In genomic region chr7:129522088-129522970, GRCh38 we compare ENCODE assay signal across 1 cellular context.
TF ChIP-seq lines count a peak whose summit lies in the region.

No MANE protein-coding gene starts in this region.

TF ChIP-seq in WTC11, 78 proteins besides CTCF, POLR2A, EP300 and RAD21 (continued from another document):
- TF ChIP-seq ATF3 (CRISPR knock-in tag; conservative IDR thresholded peaks at IDR 0.05) (no peak), MXD4 (CRISPR knock-in tag; IDR thresholded peaks at IDR 0.05; ENCODE audit: borderline replicate concordance) (no peak), GTF2I (CRISPR knock-in tag; conservative IDR thresholded peaks at IDR 0.05) (no peak), FOXJ3 (CRISPR knock-in tag; IDR thresholded peaks at IDR 0.05; ENCODE audit: borderline replicate concordance) (no peak)
